ENCODE assay signal across 16 cellular contexts in the genomic region with DNA sequence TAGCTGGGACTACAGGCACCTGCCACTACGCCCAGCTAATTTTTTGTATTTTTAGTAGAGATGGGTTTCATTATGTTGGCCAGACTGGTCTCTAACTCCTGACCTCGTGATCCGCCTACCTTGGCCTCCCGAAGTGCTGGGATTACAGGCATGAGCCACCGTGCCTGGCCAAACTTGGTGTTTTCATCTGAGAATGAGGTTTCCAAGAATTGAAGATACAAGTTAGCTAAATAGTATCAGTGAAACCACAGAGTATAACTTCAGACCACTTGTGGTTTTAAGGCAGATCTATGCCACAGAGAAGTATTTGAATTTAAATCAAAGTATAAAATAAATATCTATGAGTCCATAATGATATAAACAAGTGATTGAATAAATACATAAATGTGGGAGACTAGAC.
DNase-seq lines count a peak whose midpoint lies in the region; ATAC-seq lines count a peak whose summit lies in the region.
"Had no signal": no experiment of that assay in that cellular context is flagged by ENCODE, and none has a peak within 500 bp of the region (broad histone marks: within the 10 kb centered on the region; RNA-seq: fewer than 3 reads in every experiment).

No MANE protein-coding gene starts in this region.

- intact Hi-C loops in activated naive CD4-positive, alpha-beta T cell treated with anti-CD3 and anti-CD28 coated beads for 36 hours (cut with micrococcal nuclease): loop anchor here (5.0 to 10.0 kb wide), 2 partner anchors 687 to 880 kb away; no protein-coding TSS in a partner anchor

- H3K4me1 Mint-ChIP-seq in activated naive CD4-positive, alpha-beta T cell treated with anti-CD3 and anti-CD28 coated beads for 36 hours (ENCODE audit: low read depth): peaks cover 49% of the 10 kb centered on the region
- peaks cover 62% of the 10 kb centered on the region for H3K4me1 Mint-ChIP-seq in activated naive CD8-positive, alpha-beta T cell (ENCODE audit: low read depth)
- peaks cover 14% of the 10 kb centered on the region for H3K4me1 Mint-ChIP-seq in stimulated activated effector memory CD8-positive, alpha-beta T cell treated with anti-CD3 and anti-CD28 coated beads, Interleukin-12 subunit alpha, Interleukin-12 subunit beta, amount 100 ng/mL, for 72 hours

- H3K9me3 Mint-ChIP-seq in activated naive CD4-positive, alpha-beta T cell treated with anti-CD3 and anti-CD28 coated beads for 36 hours: peaks cover 14% of the 10 kb centered on the region
- H3K9me3 Mint-ChIP-seq in activated naive CD8-positive, alpha-beta T cell (ENCODE audit: low read depth): no peaks in the 10 kb centered on the region
- peaks cover 3% of the 10 kb centered on the region for H3K9me3 Mint-ChIP-seq in stimulated activated effector memory CD8-positive, alpha-beta T cell treated with anti-CD3 and anti-CD28 coated beads, Interleukin-12 subunit alpha, Interleukin-12 subunit beta, amount 100 ng/mL, for 72 hours

- CTCF ChIA-PET in activated naive CD4-positive, alpha-beta T cell treated with anti-CD3 and anti-CD28 coated beads for 36 hours (lab: Charles Lee): interaction anchor here (0.7 to 1.3 kb wide), 2 partner anchors 53 to 322 kb away, joined by 3 to 4 read pairs; no protein-coding TSS in a partner anchor

- peak; percentile 13 for DNase-seq in activated naive CD4-positive, alpha-beta T cell treated with anti-CD3 and anti-CD28 coated beads for 36 hours
- DNase-seq in activated naive CD4-positive, alpha-beta T cell (lab: John Stamatoyannopoulos, UW): no peak
- DNase-seq in OCI-M1 (lab: John Stamatoyannopoulos, UW): peak; percentile 49
- DNase-seq in stimulated activated effector memory CD8-positive, alpha-beta T cell treated with anti-CD3 and anti-CD28 coated beads, Interleukin-12 subunit alpha, Interleukin-12 subunit beta, amount 100 ng/mL, for 72 hours (ENCODE audit: low spot score in 2 of 2): no peak
- no peak for DNase-seq in NCI-H1436 treated with DMSO at 0.1 percent for 48 hours (lab: John Stamatoyannopoulos, UW)
- DNase-seq in nucleus accumbens (lab: John Stamatoyannopoulos, UW): no peak
- DNase-seq: BE2C; DMS79; NCI-H1092 treated with DMSO at 0.1 percent for 48 hours; NCI-H1694 treated with DMSO at 0.1 percent for 48 hours; NCI-H345; NCI-H526; NK-92 treated with Interleukin-12 subunit alpha and Interleukin-12 subunit beta, amount 100 ng/mL, for 24 hours; RPMI8226 had no signal

- no peaks in the 10 kb centered on the region for H3K27me3 Mint-ChIP-seq in activated naive CD4-positive, alpha-beta T cell treated with anti-CD3 and anti-CD28 coated beads for 36 hours (ENCODE audit: low read depth)
- no peaks in the 10 kb centered on the region for H3K27me3 Mint-ChIP-seq in activated naive CD8-positive, alpha-beta T cell

- ATAC-seq in stimulated activated effector memory CD8-positive, alpha-beta T cell treated with anti-CD3 and anti-CD28 coated beads, Interleukin-12 subunit alpha, Interleukin-12 subunit beta, amount 100 ng/mL, for 72 hours: peak; percentile 57

- no peak overlapping the region for H3K27ac Mint-ChIP-seq in activated naive CD4-positive, alpha-beta T cell treated with anti-CD3 and anti-CD28 coated beads for 36 hours
- peak overlapping the region; percentile 16 for H3K27ac Mint-ChIP-seq in activated naive CD8-positive, alpha-beta T cell
- no peak overlapping the region for H3K27ac Mint-ChIP-seq in stimulated activated effector memory CD8-positive, alpha-beta T cell treated with anti-CD3 and anti-CD28 coated beads, Interleukin-12 subunit alpha, Interleukin-12 subunit beta, amount 100 ng/mL, for 72 hours
- H3K27ac Mint-ChIP-seq: CD8-positive, alpha-beta memory T cell had no signal

- H3K36me3 Mint-ChIP-seq in activated naive CD4-positive, alpha-beta T cell treated with anti-CD3 and anti-CD28 coated beads for 36 hours (ENCODE audit: low read depth): peaks cover 17% of the 10 kb centered on the region
- peaks cover 8% of the 10 kb centered on the region for H3K36me3 Mint-ChIP-seq in activated naive CD8-positive, alpha-beta T cell
- H3K36me3 Mint-ChIP-seq in stimulated activated effector memory CD8-positive, alpha-beta T cell treated with anti-CD3 and anti-CD28 coated beads, Interleukin-12 subunit alpha, Interleukin-12 subunit beta, amount 100 ng/mL, for 72 hours: peaks cover 12% of the 10 kb centered on the region

- H3K4me3 Mint-ChIP-seq in activated naive CD4-positive, alpha-beta T cell treated with anti-CD3 and anti-CD28 coated beads for 36 hours: no peak overlapping the region
- H3K4me3 Mint-ChIP-seq in activated naive CD8-positive, alpha-beta T cell: peak overlapping the region; percentile 27
- no peak overlapping the region for H3K4me3 Mint-ChIP-seq in stimulated activated effector memory CD8-positive, alpha-beta T cell treated with anti-CD3 and anti-CD28 coated beads, Interleukin-12 subunit alpha, Interleukin-12 subunit beta, amount 100 ng/mL, for 72 hours

Comparison
In these comparisons a context has a peak if more than half of its experiments do, and no peak if none do; other contexts are left out.
1. DNase-seq: peak in activated naive CD4-positive, alpha-beta T cell treated with anti-CD3 and anti-CD28 coated beads for 36 hours (single experiment) and OCI-M1 (single experiment); none in activated naive CD4-positive, alpha-beta T cell (0 of 4), stimulated activated effector memory CD8-positive, alpha-beta T cell treated with anti-CD3 and anti-CD28 coated beads, Interleukin-12 subunit alpha, Interleukin-12 subunit beta, amount 100 ng/mL, for 72 hours (0 of 2), NCI-H1436 treated with DMSO at 0.1 percent for 48 hours (single experiment) and nucleus accumbens (0 of 56).